In genomic region chr5:181203093-181203711, GRCh38 we compare ENCODE assay signal across 1 cellular context.
TF ChIP-seq lines count a peak whose summit lies in the region.

No MANE protein-coding gene starts in this region.

TF ChIP-seq in endothelial cell of umbilical vein, 7 proteins besides CTCF, POLR2A, EP300 and RAD21:
- TF ChIP-seq EZH2 (IDR thresholded peaks at IDR 0.05; ENCODE audit: borderline replicate concordance, low read depth, low read length, severe bottlenecking) (no peak), GATA2 (IDR thresholded peaks at IDR 0.05; ENCODE audit: insufficient read depth, insufficient read length, low read depth, low read length) (no peak), JUN (IDR thresholded peaks at IDR 0.05; ENCODE audit: borderline replicate concordance, insufficient read depth, insufficient read length, low read depth) (no peak), MYC (IDR thresholded peaks at IDR 0.05; ENCODE audit: low read depth, low read length) (no peak), MAX (IDR thresholded peaks at IDR 0.05; ENCODE audit: insufficient read depth, insufficient read length) (no peak)
